ENCODE assay signal across 1 cellular context in the genomic region with DNA sequence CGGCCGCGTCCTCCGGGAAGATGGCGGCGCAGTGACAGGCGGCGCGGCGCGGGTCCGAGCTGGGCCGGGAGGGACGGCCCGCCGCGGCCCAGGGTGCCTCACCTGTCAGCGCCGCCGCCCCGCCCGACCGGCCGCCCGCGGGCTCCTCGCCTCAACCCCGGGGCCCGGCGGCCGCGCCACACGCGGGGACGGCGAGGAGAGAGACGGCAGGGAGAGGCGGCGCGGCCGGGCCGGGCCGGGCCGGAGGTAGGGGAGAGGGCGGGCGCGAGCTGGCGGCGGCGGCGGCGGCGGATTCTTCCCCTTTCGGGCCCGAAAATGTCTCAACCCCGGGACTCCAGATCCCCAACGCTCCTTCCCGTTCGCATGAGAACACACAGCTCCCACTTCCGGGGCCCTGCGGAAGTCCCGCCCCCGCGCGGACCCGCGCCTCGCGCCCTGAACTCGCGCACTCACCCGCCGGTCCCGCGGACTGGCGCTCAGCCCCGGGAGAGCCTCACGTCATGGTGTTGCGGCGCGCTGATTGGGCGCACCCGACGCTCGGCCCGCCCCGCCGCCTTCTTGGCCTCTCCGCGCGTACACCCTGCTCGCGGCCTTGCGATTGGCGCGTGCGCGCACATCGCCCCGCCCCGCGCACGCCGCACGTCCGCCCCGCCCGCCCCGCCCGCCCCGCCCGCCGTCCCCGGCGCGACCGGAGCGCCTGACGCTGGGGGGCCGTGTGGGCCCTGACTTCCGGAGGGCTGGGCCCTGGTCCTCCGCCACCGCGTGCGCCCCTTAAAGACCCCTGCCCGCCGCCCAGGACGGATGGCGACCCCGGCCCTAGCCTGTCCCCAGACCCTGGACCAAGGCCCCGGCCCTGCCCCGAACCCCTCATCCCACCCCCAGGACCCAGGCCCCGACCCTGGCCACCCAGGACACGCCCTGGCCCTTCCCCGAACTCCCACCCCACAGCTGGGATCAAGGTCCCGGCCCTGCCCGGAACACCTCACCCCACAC.
TF ChIP-seq lines count a peak whose summit lies in the region.

A gene (minus strand): TSS at position 380 of the 993 bp plus-strand sequence. CDS start 45,984 bp downstream, outside the sequence.

TF ChIP-seq in HepG2, 621 proteins besides CTCF, POLR2A, EP300 and RAD21 (continued from another document):
- TF ChIP-seq TEAD3 (CRISPR knock-in tag; optimal IDR thresholded peaks at IDR 0.05; ENCODE audit: borderline replicate concordance) (no peak), ZIK1 (CRISPR knock-in tag; IDR thresholded peaks at IDR 0.05; ENCODE audit: borderline replicate concordance, low read depth) (no peak), ZNF737 (CRISPR knock-in tag; IDR thresholded peaks at IDR 0.05; ENCODE audit: borderline replicate concordance) (no peak), SP5 (CRISPR knock-in tag; IDR thresholded peaks at IDR 0.05; ENCODE audit: borderline replicate concordance, low read depth) (no peak), ZBTB7A (CRISPR knock-in tag; IDR thresholded peaks at IDR 0.05) (peak; percentile 78), PAX8 (CRISPR knock-in tag; IDR thresholded peaks at IDR 0.05; ENCODE audit: borderline replicate concordance) (no peak), MATR3 (CRISPR knock-in tag; IDR thresholded peaks at IDR 0.05) (no peak), NCOA1 (CRISPR knock-in tag; IDR thresholded peaks at IDR 0.05) (no peak), ZNF761 (CRISPR knock-in tag; conservative IDR thresholded peaks at IDR 0.05) (no peak), ZFP36L1 (CRISPR knock-in tag; IDR thresholded peaks at IDR 0.05) (no peak), AGO1 (IDR thresholded peaks at IDR 0.05; ENCODE audit: low read depth, low read length, poor library complexity, severe bottlenecking) (no peak), ZNF724P (CRISPR knock-in tag; IDR thresholded peaks at IDR 0.05; ENCODE audit: borderline replicate concordance) (no peak), ZNF547 (CRISPR knock-in tag; IDR thresholded peaks at IDR 0.05) (no peak), NPAS2 (CRISPR knock-in tag; IDR thresholded peaks at IDR 0.05; ENCODE audit: borderline replicate concordance) (no peak), NFIB (CRISPR knock-in tag; IDR thresholded peaks at IDR 0.05; ENCODE audit: borderline replicate concordance) (no peak), ETV5 (CRISPR knock-in tag; IDR thresholded peaks at IDR 0.05; ENCODE audit: borderline replicate concordance) (peak; percentile 64), JARID2 (CRISPR knock-in tag; IDR thresholded peaks at IDR 0.05; ENCODE audit: insufficient replicate concordance) (no peak), KLF13 (CRISPR knock-in tag; IDR thresholded peaks at IDR 0.05) (no peak), PCBP1 (IDR thresholded peaks at IDR 0.05; ENCODE audit: borderline replicate concordance, low read depth, low read length) (peak; percentile 13; the same call in 1 of the 2 replicates)
- TF ChIP-seq, protein P1, sequence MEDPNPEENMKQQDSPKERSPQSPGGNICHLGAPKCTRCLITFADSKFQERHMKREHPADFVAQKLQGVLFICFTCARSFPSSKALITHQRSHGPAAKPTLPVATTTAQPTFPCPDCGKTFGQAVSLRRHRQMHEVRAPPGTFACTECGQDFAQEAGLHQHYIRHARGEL (CRISPR knock-in tag; IDR thresholded peaks at IDR 0.05) = no peak
- TF ChIP-seq, protein P2, sequence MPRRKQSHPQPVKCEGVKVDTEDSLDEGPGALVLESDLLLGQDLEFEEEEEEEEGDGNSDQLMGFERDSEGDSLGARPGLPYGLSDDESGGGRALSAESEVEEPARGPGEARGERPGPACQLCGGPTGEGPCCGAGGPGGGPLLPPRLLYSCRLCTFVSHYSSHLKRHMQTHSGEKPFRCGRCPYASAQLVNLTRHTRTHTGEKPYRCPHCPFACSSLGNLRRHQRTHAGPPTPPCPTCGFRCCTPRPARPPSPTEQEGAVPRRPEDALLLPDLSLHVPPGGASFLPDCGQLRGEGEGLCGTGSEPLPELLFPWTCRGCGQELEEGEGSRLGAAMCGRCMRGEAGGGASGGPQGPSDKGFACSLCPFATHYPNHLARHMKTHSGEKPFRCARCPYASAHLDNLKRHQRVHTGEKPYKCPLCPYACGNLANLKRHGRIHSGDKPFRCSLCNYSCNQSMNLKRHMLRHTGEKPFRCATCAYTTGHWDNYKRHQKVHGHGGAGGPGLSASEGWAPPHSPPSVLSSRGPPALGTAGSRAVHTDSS (CRISPR knock-in tag; conservative IDR thresholded peaks at IDR 0.05) = no peak
- TF ChIP-seq, protein P3, sequence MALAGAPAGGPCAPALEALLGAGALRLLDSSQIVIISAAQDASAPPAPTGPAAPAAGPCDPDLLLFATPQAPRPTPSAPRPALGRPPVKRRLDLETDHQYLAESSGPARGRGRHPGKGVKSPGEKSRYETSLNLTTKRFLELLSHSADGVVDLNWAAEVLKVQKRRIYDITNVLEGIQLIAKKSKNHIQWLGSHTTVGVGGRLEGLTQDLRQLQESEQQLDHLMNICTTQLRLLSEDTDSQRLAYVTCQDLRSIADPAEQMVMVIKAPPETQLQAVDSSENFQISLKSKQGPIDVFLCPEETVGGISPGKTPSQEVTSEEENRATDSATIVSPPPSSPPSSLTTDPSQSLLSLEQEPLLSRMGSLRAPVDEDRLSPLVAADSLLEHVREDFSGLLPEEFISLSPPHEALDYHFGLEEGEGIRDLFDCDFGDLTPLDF (CRISPR knock-in tag; IDR thresholded peaks at IDR 0.05) = peak; percentile 87
- TF ChIP-seq, protein P4, sequence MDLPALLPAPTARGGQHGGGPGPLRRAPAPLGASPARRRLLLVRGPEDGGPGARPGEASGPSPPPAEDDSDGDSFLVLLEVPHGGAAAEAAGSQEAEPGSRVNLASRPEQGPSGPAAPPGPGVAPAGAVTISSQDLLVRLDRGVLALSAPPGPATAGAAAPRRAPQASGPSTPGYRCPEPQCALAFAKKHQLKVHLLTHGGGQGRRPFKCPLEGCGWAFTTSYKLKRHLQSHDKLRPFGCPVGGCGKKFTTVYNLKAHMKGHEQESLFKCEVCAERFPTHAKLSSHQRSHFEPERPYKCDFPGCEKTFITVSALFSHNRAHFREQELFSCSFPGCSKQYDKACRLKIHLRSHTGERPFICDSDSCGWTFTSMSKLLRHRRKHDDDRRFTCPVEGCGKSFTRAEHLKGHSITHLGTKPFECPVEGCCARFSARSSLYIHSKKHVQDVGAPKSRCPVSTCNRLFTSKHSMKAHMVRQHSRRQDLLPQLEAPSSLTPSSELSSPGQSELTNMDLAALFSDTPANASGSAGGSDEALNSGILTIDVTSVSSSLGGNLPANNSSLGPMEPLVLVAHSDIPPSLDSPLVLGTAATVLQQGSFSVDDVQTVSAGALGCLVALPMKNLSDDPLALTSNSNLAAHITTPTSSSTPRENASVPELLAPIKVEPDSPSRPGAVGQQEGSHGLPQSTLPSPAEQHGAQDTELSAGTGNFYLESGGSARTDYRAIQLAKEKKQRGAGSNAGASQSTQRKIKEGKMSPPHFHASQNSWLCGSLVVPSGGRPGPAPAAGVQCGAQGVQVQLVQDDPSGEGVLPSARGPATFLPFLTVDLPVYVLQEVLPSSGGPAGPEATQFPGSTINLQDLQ (CRISPR knock-in tag; IDR thresholded peaks at IDR 0.05) = no peak
